Comparison of ENCODE assay signal across 8 cellular contexts in the genomic region with DNA sequence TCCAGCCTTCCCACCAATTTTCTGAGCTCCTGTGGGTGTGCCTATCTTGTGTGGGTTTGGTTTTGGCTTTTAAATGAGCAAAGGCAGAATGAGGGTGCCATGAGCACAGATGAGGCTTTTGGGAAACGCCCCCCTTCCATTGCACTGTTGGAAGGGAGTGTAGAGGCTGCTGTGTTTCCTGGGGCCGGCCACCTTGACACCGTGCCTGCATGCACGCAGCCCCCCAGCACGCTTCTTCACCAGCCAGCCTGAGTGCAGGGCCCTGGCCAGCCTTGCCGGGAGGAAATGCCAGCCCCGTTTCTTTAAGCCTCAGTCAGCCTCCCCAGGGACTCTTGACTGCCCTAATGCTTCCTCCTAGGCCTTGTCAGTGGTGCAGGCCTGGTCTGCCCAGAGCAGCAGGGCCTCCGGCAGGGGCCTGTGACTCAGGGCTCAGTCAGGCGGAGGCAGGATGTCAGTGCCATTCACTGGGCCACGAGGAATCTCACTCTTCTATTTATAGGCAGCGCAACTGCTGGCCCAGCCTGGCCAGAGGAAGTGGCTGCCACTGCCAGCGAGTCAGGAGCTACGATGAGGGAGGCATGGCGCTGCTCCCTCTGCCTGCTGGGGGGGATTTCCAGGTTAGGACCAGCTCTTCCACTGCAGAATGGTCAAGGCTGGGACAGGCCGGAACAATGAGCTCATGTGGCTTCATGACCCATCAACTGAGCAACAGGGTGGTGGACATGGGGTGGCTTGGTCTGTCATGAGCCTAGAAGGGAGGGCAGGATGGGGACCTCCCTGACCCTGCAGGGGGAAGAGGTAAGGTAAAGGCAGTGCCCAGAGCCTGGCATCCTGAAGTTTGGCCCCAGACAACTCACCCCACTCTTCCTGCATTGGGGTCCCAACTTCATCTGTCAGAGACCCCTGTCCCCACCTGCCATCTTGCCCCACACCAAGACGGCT.
DNase-seq lines count a peak whose midpoint lies in the region; ATAC-seq and TF ChIP-seq lines count a peak whose summit lies in the region.

No MANE protein-coding gene starts in this region.

- DNase-seq in AG08395 (ENCODE audit: low spot score) = peak; percentile 98
- DNase-seq in SKM-1 (lab: John Stamatoyannopoulos, UW; ENCODE audit: unreplicated experiment) = peak; percentile 67
- DNase-seq in fibroblast of peridontal ligament (ENCODE audit: extremely low read depth) = peak; percentile 98
- no peak for DNase-seq in natural killer cell treated with Interleukin-12 subunit alpha and Interleukin-12 subunit beta and Interleukin-15 and Interleukin-18, amount 100 ng/mL, for 72 hours (ENCODE audit: low spot score)
- DNase-seq in NCI-H2081 treated with DMSO at 0.1 percent for 48 hours (lab: John Stamatoyannopoulos, UW) = no peak
- DNase-seq in stimulated activated naive CD4-positive, alpha-beta T cell (lab: John Stamatoyannopoulos, UW) = no peak

- peak overlapping the region; percentile 62 to 76 for H3K27ac Mint-ChIP-seq in natural killer cell treated with Interleukin-12 subunit alpha and Interleukin-12 subunit beta and Interleukin-15 and Interleukin-18, amount 100 ng/mL, for 72 hours

- H3K4me3 Mint-ChIP-seq in natural killer cell treated with Interleukin-12 subunit alpha and Interleukin-12 subunit beta and Interleukin-15 and Interleukin-18, amount 100 ng/mL, for 72 hours = no peak overlapping the region

- H3K4me1 Mint-ChIP-seq in natural killer cell treated with Interleukin-12 subunit alpha and Interleukin-12 subunit beta and Interleukin-15 and Interleukin-18, amount 100 ng/mL, for 72 hours (ENCODE audit: low read depth in 2 of 2) = peaks cover 0 to 13% of the 10 kb centered on the region in 2 donors

- ATAC-seq in GM18505 (IDR thresholded peaks at IDR 0.05; ENCODE audit: unreplicated experiment) (peak; percentile 73), HG03432 (IDR thresholded peaks at IDR 0.05; ENCODE audit: unreplicated experiment) (peak; percentile 86)
- peak; percentile 87 to 90 for ATAC-seq in natural killer cell treated with Interleukin-12 subunit alpha and Interleukin-12 subunit beta and Interleukin-15 and Interleukin-18, amount 100 ng/mL, for 72 hours

- no peaks in the 10 kb centered on the region for H3K36me3 Mint-ChIP-seq in natural killer cell treated with Interleukin-12 subunit alpha and Interleukin-12 subunit beta and Interleukin-15 and Interleukin-18, amount 100 ng/mL, for 72 hours

- H3K27me3 Mint-ChIP-seq in natural killer cell treated with Interleukin-12 subunit alpha and Interleukin-12 subunit beta and Interleukin-15 and Interleukin-18, amount 100 ng/mL, for 72 hours = no peaks in the 10 kb centered on the region

- no peaks in the 10 kb centered on the region for H3K9me3 Mint-ChIP-seq in natural killer cell treated with Interleukin-12 subunit alpha and Interleukin-12 subunit beta and Interleukin-15 and Interleukin-18, amount 100 ng/mL, for 72 hours

- TF ChIP-seq POLR2A in GM18505 (IDR thresholded peaks at IDR 0.05; ENCODE audit: borderline replicate concordance, extremely low read depth, insufficient read depth, insufficient read length) = no peak

Comparison
In these comparisons a context has a peak if more than half of its experiments do, and no peak if none do; other contexts are left out.
1. DNase-seq: peak in AG08395 (single experiment), SKM-1 (single experiment) and fibroblast of peridontal ligament (single experiment); none in natural killer cell treated with Interleukin-12 subunit alpha and Interleukin-12 subunit beta and Interleukin-15 and Interleukin-18, amount 100 ng/mL, for 72 hours (single experiment), NCI-H2081 treated with DMSO at 0.1 percent for 48 hours (single experiment) and stimulated activated naive CD4-positive, alpha-beta T cell (0 of 6).
2. Peak in every context shown above with its lines, with median percentiles within 50 percentile points of each other: ATAC-seq.